In the genomic region with DNA sequence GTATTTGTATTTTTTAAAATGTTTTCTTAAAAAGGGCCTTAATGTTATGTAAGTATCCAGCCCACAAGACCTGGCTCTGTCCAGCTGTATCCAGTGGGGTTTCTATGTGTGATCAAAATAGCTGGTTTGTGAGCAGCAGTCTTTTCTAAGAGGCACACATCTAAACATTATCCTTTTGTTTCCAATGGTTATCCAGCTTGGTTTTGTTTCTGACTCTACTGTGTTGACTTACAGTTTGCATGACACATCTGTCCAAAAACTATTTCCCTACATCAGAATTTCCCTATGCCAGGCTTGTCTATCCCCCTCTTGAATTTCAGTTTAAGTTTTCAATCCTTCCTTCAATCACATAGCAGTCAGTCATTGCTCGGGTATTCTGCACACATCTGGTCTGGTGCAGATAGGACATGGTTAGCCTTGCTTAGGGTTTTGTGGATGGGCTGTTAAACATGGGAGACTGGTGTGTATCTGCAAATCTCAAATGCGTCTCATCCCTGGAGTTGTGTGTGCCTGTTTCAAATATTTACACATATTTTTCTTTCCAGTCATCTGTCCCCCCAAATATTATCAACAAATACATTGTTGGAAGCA, we compare ENCODE assay signal across 1 cellular context.
TF ChIP-seq lines count a peak whose summit lies in the region.

No MANE protein-coding gene starts in this region.

TF ChIP-seq in H1, 55 proteins besides CTCF, POLR2A, EP300 and RAD21 (continued from another document):
- no peak for TF ChIP-seq ZNF274 (IDR thresholded peaks at IDR 0.05; ENCODE audit: borderline replicate concordance, extremely low read depth, low read length)
- TF ChIP-seq SAP30 (IDR thresholded peaks at IDR 0.05; ENCODE audit: insufficient read depth, insufficient replicate concordance, low read length) = no peak
- TF ChIP-seq KDM5A (IDR thresholded peaks at IDR 0.05; ENCODE audit: low read length) = no peak
- TF ChIP-seq ASH2L (IDR thresholded peaks at IDR 0.05; ENCODE audit: low read length) = no peak
- TF ChIP-seq RNF2 (IDR thresholded peaks at IDR 0.05; ENCODE audit: borderline replicate concordance, low read depth, low read length, missing control alignments, poor library complexity, severe bottlenecking) = no peak
